Comparison of ENCODE assay signal across 13 cellular contexts in the genomic region with DNA sequence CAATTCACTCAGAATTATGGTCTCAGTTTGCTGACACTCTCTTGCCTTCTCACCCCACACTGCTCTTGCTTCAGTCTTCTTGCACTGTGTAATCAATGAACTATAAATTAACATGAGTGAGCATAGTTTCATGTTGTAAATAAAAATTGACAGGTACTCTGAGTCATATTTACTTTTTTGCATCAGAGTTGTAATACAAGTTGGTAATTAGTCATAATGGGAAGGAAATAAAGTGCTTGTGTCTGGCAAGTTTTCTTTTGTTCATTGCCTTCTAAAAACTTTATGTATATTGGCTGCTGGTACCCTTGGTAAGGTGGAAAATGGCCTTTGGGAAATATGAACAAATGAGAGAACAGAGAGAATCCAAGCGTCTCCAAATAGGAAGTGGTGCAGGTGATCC.
"Had no signal": no experiment of that assay in that cellular context is flagged by ENCODE, and none has a peak within 500 bp of the region (broad histone marks: within the 10 kb centered on the region; RNA-seq: fewer than 3 reads in every experiment).

No MANE protein-coding gene starts in this region.

- H3K9me3 ChIP-seq: heart right ventricle had no signal

- DNase-seq: activated B cell treated with CpG ODN at 0.5 μM for 24 hours; activated CD4-positive, alpha-beta T cell treated with anti-CD3 and anti-CD28 coated beads, Interleukin-2, amount 10 ng/mL, durations not matched to agents 7 days and 5 days; activated effector memory CD4-positive, alpha-beta T cell treated with Interleukin-2 at 50 U/mL for 16 hours; brain microvascular endothelial cell; dorsolateral prefrontal cortex; heart right ventricle; natural killer cell; occipital lobe; stimulated activated CD4-positive, alpha-beta T cell treated with anti-CD3 and anti-CD28 coated beads, Interleukin-2, amount 100 ng/mL, for 24 hours; stimulated activated naive B cell treated with anti-CD40 and anti-IgM and Interleukin-4, amounts not matched to agents 10 μg/mL and 1 μg/mL and 100 μg/mL, for 72 hours had no signal

- ATAC-seq: heart right ventricle; left lobe of liver; natural killer cell; sciatic nerve; stimulated activated naive B cell treated with anti-CD40 and anti-IgM and Interleukin-4, amounts not matched to agents 10 μg/mL and 1 μg/mL and 100 μg/mL, for 72 hours had no signal

- H3K27ac ChIP-seq: brain microvascular endothelial cell, dorsolateral prefrontal cortex, heart right ventricle, prostate gland had no signal

- H3K27me3 ChIP-seq: brain microvascular endothelial cell, dorsolateral prefrontal cortex, heart right ventricle had no signal

- H3K4me1 ChIP-seq: heart right ventricle, prostate gland had no signal

- H3K36me3 ChIP-seq: brain microvascular endothelial cell, heart right ventricle, prostate gland had no signal

- H3K4me3 ChIP-seq: dorsolateral prefrontal cortex, heart right ventricle, prostate gland had no signal
